Comparison of ENCODE assay signal across 11 cellular contexts in the genomic region with DNA sequence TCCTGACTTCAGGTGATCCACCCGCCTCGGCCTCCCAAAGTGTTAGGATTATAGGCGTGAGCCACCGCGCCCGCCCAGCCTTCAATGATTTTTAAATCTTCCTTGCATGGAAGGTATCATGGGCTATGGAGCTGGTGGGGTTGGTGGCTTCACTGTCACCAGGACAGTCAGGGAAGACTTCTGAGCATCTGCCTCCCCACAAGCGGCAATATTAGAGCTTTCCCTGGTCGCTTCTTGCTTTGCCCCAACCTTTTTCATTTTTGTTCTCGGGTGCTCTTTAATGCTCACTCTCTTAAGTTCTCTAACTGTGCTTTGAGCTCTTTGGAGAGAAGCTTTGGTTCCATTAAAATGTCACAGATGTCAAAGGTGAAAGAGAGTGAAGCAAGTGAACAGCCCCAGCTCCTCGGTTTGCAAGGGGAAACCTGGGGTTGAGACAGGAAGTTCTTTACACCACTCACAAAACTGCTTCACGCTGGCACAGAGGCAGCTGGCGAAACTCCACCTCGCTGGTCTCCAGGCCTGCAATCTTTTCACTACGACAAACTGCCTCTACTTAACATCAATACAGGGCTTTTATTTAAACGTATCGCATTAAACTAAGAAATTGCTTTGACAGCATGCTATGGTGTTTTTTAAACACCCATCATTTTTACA.
A peak's percentile ranks its signal among the peaks of the same experiment; 100 is the strongest.
DNase-seq lines count a peak whose midpoint lies in the region; ATAC-seq, FAIRE-seq and TF ChIP-seq lines count a peak whose summit lies in the region.
"Had no signal": no experiment of that assay in that cellular context is flagged by ENCODE, and none has a peak within 500 bp of the region (broad histone marks: within the 10 kb centered on the region; RNA-seq: fewer than 3 reads in every experiment).

No MANE protein-coding gene starts in this region.

- no peak overlapping the region for H3K4me2 ChIP-seq in endothelial cell of umbilical vein (ENCODE audit: insufficient read depth, low read length)

- no peak for TF ChIP-seq POLR2A in endothelial cell of umbilical vein (IDR thresholded peaks at IDR 0.05; ENCODE audit: low read depth, low read length)

- H3K9ac ChIP-seq in endothelial cell of umbilical vein (replicated peaks; ENCODE audit: extremely low read depth, insufficient read depth, low read length) = no peak overlapping the region

- H3K27ac ChIP-seq in endothelial cell of umbilical vein (ENCODE audit: insufficient read depth, low read depth, low read length) = no peak overlapping the region
- no peak overlapping the region for H3K27ac ChIP-seq in aorta (ENCODE audit: low read depth in 1 of 2, low read length in 2 of 2)
- H3K27ac ChIP-seq: epithelial cell of prostate had no signal

- DNase-seq in Kasumi-1 (lab: John Stamatoyannopoulos, UW) (peak; percentile 72 to 84), endothelial cell of umbilical vein (ENCODE audit: low read depth, low spot score) (peak; percentile 19), aorta (no peak), CD1c-positive myeloid dendritic cell (ENCODE audit: extremely low spot score) (no peak), NCI-H526 treated with DMSO at 0.1 percent for 48 hours (lab: John Stamatoyannopoulos, UW) (no peak)
- DNase-seq: MG63, midbrain had no signal

- CTCF ChIA-PET in endothelial cell of umbilical vein (lab: Charles Lee) = interaction anchor here (0.6 to 3.2 kb wide), 5 partner anchors 17 to 457 kb away, joined by 3 to 20 read pairs (median 4); no protein-coding TSS in a partner anchor

- H4K20me1 ChIP-seq in endothelial cell of umbilical vein (replicated peaks; ENCODE audit: control insufficient read depth, extremely low read depth, insufficient read depth, low read length) = no peaks in the 10 kb centered on the region

- no peak overlapping the region for H2AFZ ChIP-seq in endothelial cell of umbilical vein (ENCODE audit: low read depth, low read length)

- 63 to 66% methylated on average over 16 of the region's 16 CpGs for WGBS in aorta, 2 donors

- BruUV-seq in endothelial cell of umbilical vein (replicated peaks; lab: Mats Ljungman, UMichigan) = no TSS peak

- no peaks in the 10 kb centered on the region for H3K9me3 ChIP-seq in endothelial cell of umbilical vein (replicated peaks; ENCODE audit: control insufficient read depth, insufficient read depth, low read length)
- no peaks in the 10 kb centered on the region for H3K9me3 ChIP-seq in aorta (ENCODE audit: control insufficient read depth, low read length)
- H3K9me3 ChIP-seq: MG63 had no signal

- TF ChIP-seq CTCF in endothelial cell of umbilical vein (IDR thresholded peaks at IDR 0.05; ENCODE audit: extremely low read depth in 1 of 2, insufficient read depth in 1 of 2, low read depth in 1 of 2, low read length in 2 of 2) = no peak

- no peaks in the 10 kb centered on the region for H3K27me3 ChIP-seq in endothelial cell of umbilical vein (ENCODE audit: control insufficient read depth in 2 of 2, insufficient read depth in 2 of 2, low read length in 2 of 2)
- H3K27me3 ChIP-seq in aorta (ENCODE audit: control insufficient read depth in 1 of 2, insufficient read depth in 2 of 2, low read length in 1 of 2) = no peaks in the 10 kb centered on the region
- H3K27me3 ChIP-seq: MG63 had no signal

- H3K4me1 ChIP-seq in endothelial cell of umbilical vein (ENCODE audit: control insufficient read depth, extremely low read depth, insufficient read depth, low read length) = no peaks in the 10 kb centered on the region
- H3K4me1 ChIP-seq in aorta (ENCODE audit: control insufficient read depth in 1 of 2, insufficient read depth in 2 of 2, low read length in 2 of 2) = no peaks in the 10 kb centered on the region

- POLR2A ChIA-PET in endothelial cell of umbilical vein (lab: Charles Lee) = no interaction called here

- peak; percentile 93 for ATAC-seq in GM18867 (IDR thresholded peaks at IDR 0.05; ENCODE audit: unreplicated experiment)
- peak; percentile 95 for ATAC-seq in GM21390 (IDR thresholded peaks at IDR 0.05; ENCODE audit: unreplicated experiment)
- ATAC-seq in aorta (ENCODE audit: low FRiP score) = no peak

- intact Hi-C loops in endothelial cell of umbilical vein (cut with micrococcal nuclease) = no loop called here
- intact Hi-C loops in aorta (cut with DNase I) = no loop called here

- H3K4me3 ChIP-seq in endothelial cell of umbilical vein (replicated peaks in 1 of 3; ENCODE audit: insufficient read depth in 1 of 3, low read depth in 1 of 3, low read length in 3 of 3) (no peak overlapping the region), aorta (ENCODE audit: low read length in 2 of 2) (no peak overlapping the region)
- H3K4me3 ChIP-seq: MG63 had no signal

- H3K9me1 ChIP-seq in endothelial cell of umbilical vein (replicated peaks; ENCODE audit: control insufficient read depth, extremely low read depth, insufficient read depth, low read length) = no peaks in the 10 kb centered on the region

- dilution Hi-C loops in endothelial cell of umbilical vein (cut with MboI; ENCODE audit: extremely low pct_ligation_motif_present, low sequenced_read_pairs) = no loop called here

- FAIRE-seq in endothelial cell of umbilical vein (lab: Jason Lieb, UNC) = no peak
- FAIRE-seq: GM12892 had no signal

- H3K36me3 ChIP-seq in endothelial cell of umbilical vein (ENCODE audit: control insufficient read depth in 2 of 2, extremely low read depth in 1 of 2, insufficient read depth in 2 of 2, low read length in 2 of 2) (peaks cover 36 to 46% of the 10 kb centered on the region in 2 experiments), aorta (ENCODE audit: control insufficient read depth in 1 of 2, insufficient read depth in 2 of 2, low read length in 1 of 2) (peaks cover 0 to 6% of the 10 kb centered on the region in 2 donors)

- no peaks in the 10 kb centered on the region for H3K79me2 ChIP-seq in endothelial cell of umbilical vein (ENCODE audit: control insufficient read depth, insufficient read depth, low read length)

TF ChIP-seq in endothelial cell of umbilical vein, 7 proteins besides CTCF, POLR2A, EP300 and RAD21:
- TF ChIP-seq FOS (IDR thresholded peaks at IDR 0.05; ENCODE audit: borderline replicate concordance, insufficient read depth, low read length) (no peak), JUN (IDR thresholded peaks at IDR 0.05; ENCODE audit: borderline replicate concordance, insufficient read depth, insufficient read length, low read depth) (no peak), EZH2 (IDR thresholded peaks at IDR 0.05; ENCODE audit: borderline replicate concordance, low read depth, low read length, severe bottlenecking) (no peak), POLR2AphosphoS5 (IDR thresholded peaks at IDR 0.05; ENCODE audit: insufficient read depth, low read depth, low read length) (no peak), MYC (IDR thresholded peaks at IDR 0.05; ENCODE audit: low read depth, low read length) (no peak), GATA2 (IDR thresholded peaks at IDR 0.05; ENCODE audit: insufficient read depth, insufficient read length, low read depth, low read length) (no peak)
- TF ChIP-seq, protein P1, sequence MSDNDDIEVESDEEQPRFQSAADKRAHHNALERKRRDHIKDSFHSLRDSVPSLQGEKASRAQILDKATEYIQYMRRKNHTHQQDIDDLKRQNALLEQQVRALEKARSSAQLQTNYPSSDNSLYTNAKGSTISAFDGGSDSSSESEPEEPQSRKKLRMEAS (IDR thresholded peaks at IDR 0.05; ENCODE audit: insufficient read depth, insufficient read length) = no peak

Comparison
In these comparisons a context has a peak if more than half of its experiments do, and no peak if none do; other contexts are left out.
1. DNase-seq: peak in Kasumi-1 (2 of 2) and endothelial cell of umbilical vein (single experiment); none in aorta (0 of 2), CD1c-positive myeloid dendritic cell (single experiment) and NCI-H526 treated with DMSO at 0.1 percent for 48 hours (single experiment).